ENCODE assay signal across 1 cellular context in genomic region chr16:18293337-18293956, GRCh38. TPM values are rescaled to one million over a fixed set of nuclear protein-coding genes. Genes with fewer than 3 reads are reported as not detected.
"Had no signal": no experiment of that assay in that cellular context is flagged by ENCODE, and none has a peak within 500 bp of the region (broad histone marks: within the 10 kb centered on the region; RNA-seq: fewer than 3 reads in every experiment).

No MANE protein-coding gene starts in this region.

RNA-seq across cellular contexts. Expression of gene NPIPA8, which starts 43.1 kb away (rescaled TPM):
- total RNA-seq: GM12878 had no signal
